1 cellular context compared by ENCODE assay signal in the genomic region with DNA sequence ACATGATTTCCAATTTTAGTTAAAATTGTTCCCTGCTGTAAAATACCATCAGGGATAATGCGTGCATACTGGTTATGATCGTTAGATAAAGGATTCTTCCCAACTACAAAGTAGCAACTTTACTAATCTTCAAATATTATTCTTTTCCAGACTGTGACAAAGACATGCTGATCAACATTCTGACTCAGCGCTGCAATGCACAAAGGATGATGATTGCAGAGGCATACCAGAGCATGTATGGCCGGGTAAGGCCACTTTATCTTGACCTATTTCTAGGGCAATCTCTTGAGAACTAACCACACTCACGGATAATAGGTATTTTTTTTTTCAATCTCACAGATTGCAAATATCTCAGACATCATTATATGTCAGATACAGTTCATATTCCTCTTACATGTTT.
TF ChIP-seq lines count a peak whose summit lies in the region.

No MANE protein-coding gene starts in this region.

TF ChIP-seq in GM23338, 12 proteins besides CTCF, POLR2A, EP300 and RAD21 (continued from another document):
- TF ChIP-seq, protein P1, sequence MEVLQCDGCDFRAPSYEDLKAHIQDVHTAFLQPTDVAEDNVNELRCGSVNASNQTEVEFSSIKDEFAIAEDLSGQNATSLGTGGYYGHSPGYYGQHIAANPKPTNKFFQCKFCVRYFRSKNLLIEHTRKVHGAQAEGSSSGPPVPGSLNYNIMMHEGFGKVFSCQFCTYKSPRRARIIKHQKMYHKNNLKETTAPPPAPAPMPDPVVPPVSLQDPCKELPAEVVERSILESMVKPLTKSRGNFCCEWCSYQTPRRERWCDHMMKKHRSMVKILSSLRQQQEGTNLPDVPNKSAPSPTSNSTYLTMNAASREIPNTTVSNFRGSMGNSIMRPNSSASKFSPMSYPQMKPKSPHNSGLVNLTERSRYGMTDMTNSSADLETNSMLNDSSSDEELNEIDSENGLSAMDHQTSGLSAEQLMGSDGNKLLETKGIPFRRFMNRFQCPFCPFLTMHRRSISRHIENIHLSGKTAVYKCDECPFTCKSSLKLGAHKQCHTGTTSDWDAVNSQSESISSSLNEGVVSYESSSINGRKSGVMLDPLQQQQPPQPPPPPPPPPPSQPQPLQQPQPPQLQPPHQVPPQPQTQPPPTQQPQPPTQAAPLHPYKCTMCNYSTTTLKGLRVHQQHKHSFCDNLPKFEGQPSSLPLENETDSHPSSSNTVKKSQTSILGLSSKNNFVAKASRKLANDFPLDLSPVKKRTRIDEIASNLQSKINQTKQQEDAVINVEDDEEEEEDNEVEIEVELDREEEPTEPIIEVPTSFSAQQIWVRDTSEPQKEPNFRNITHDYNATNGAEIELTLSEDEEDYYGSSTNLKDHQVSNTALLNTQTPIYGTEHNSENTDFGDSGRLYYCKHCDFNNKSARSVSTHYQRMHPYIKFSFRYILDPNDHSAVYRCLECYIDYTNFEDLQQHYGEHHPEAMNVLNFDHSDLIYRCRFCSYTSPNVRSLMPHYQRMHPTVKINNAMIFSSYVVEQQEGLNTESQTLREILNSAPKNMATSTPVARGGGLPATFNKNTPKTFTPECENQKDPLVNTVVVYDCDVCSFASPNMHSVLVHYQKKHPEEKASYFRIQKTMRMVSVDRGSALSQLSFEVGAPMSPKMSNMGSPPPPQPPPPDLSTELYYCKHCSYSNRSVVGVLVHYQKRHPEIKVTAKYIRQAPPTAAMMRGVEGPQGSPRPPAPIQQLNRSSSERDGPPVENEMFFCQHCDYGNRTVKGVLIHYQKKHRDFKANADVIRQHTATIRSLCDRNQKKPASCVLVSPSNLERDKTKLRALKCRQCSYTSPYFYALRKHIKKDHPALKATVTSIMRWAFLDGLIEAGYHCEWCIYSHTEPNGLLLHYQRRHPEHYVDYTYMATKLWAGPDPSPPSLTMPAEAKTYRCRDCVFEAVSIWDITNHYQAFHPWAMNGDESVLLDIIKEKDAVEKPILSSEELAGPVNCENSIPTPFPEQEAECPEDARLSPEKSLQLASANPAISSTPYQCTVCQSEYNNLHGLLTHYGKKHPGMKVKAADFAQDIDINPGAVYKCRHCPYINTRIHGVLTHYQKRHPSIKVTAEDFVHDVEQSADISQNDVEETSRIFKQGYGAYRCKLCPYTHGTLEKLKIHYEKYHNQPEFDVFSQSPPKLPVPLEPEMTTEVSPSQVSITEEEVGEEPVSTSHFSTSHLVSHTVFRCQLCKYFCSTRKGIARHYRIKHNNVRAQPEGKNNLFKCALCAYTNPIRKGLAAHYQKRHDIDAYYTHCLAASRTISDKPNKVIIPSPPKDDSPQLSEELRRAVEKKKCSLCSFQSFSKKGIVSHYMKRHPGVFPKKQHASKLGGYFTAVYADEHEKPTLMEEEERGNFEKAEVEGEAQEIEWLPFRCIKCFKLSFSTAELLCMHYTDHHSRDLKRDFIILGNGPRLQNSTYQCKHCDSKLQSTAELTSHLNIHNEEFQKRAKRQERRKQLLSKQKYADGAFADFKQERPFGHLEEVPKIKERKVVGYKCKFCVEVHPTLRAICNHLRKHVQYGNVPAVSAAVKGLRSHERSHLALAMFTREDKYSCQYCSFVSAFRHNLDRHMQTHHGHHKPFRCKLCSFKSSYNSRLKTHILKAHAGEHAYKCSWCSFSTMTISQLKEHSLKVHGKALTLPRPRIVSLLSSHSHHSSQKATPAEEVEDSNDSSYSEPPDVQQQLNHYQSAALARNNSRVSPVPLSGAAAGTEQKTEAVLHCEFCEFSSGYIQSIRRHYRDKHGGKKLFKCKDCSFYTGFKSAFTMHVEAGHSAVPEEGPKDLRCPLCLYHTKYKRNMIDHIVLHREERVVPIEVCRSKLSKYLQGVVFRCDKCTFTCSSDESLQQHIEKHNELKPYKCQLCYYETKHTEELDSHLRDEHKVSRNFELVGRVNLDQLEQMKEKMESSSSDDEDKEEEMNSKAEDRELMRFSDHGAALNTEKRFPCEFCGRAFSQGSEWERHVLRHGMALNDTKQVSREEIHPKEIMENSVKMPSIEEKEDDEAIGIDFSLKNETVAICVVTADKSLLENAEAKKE (CRISPR knock-in tag; IDR thresholded peaks at IDR 0.05): no peak
- TF ChIP-seq EZH2 (IDR thresholded peaks at IDR 0.05; ENCODE audit: low read depth, unreplicated experiment): no peak
- TF ChIP-seq, protein P2, sequence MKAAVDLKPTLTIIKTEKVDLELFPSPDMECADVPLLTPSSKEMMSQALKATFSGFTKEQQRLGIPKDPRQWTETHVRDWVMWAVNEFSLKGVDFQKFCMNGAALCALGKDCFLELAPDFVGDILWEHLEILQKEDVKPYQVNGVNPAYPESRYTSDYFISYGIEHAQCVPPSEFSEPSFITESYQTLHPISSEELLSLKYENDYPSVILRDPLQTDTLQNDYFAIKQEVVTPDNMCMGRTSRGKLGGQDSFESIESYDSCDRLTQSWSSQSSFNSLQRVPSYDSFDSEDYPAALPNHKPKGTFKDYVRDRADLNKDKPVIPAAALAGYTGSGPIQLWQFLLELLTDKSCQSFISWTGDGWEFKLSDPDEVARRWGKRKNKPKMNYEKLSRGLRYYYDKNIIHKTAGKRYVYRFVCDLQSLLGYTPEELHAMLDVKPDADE (IDR thresholded peaks at IDR 0.05): no peak
- no peak for TF ChIP-seq ZNF331 (CRISPR knock-in tag; IDR thresholded peaks at IDR 0.05; ENCODE audit: low read depth)
- TF ChIP-seq, protein P3, sequence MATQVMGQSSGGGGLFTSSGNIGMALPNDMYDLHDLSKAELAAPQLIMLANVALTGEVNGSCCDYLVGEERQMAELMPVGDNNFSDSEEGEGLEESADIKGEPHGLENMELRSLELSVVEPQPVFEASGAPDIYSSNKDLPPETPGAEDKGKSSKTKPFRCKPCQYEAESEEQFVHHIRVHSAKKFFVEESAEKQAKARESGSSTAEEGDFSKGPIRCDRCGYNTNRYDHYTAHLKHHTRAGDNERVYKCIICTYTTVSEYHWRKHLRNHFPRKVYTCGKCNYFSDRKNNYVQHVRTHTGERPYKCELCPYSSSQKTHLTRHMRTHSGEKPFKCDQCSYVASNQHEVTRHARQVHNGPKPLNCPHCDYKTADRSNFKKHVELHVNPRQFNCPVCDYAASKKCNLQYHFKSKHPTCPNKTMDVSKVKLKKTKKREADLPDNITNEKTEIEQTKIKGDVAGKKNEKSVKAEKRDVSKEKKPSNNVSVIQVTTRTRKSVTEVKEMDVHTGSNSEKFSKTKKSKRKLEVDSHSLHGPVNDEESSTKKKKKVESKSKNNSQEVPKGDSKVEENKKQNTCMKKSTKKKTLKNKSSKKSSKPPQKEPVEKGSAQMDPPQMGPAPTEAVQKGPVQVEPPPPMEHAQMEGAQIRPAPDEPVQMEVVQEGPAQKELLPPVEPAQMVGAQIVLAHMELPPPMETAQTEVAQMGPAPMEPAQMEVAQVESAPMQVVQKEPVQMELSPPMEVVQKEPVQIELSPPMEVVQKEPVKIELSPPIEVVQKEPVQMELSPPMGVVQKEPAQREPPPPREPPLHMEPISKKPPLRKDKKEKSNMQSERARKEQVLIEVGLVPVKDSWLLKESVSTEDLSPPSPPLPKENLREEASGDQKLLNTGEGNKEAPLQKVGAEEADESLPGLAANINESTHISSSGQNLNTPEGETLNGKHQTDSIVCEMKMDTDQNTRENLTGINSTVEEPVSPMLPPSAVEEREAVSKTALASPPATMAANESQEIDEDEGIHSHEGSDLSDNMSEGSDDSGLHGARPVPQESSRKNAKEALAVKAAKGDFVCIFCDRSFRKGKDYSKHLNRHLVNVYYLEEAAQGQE (IDR thresholded peaks at IDR 0.05; ENCODE audit: unreplicated experiment): no peak
- no peak for TF ChIP-seq JUNB (IDR thresholded peaks at IDR 0.05; ENCODE audit: unreplicated experiment)
- TF ChIP-seq ZNF114 (CRISPR knock-in tag; IDR thresholded peaks at IDR 0.05): no peak
- TF ChIP-seq EZH2phosphoT487 (IDR thresholded peaks at IDR 0.05; ENCODE audit: unreplicated experiment): no peak
